ENCODE assay signal across 8 cellular contexts in the genomic region with DNA sequence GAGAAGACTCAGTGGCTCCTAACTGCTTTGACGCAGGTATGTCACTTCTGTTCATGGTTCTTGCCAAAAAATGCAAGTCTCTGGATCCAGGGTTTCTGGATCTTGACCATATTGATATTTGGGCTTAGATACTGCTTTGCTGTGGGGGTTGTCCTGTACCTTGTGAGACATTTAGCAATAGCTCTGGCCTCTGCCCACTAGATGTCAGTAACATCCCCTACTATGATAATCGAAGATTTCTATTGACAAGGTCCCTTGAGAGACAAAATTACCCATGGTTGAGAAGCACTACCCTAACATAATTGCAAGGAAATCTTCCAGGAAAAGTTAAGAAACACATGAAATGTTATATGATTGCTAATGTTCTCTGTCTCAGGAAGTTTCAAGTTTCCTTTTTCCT.
DNase-seq lines count a peak whose midpoint lies in the region; ATAC-seq, FAIRE-seq and TF ChIP-seq lines count a peak whose summit lies in the region.

No MANE protein-coding gene starts in this region.

- no peaks in the 10 kb centered on the region for H3K36me3 Mint-ChIP-seq in endodermal cell (ENCODE audit: low read depth)
- no peaks in the 10 kb centered on the region for H3K36me3 Mint-ChIP-seq in stimulated activated naive B cell treated with anti-CD40 and anti-IgM and Interleukin-4, amounts not matched to agents 10 μg/mL and 1 μg/mL and 100 μg/mL, for 72 hours

- no peak overlapping the region for H3K27ac Mint-ChIP-seq in endodermal cell
- no peak overlapping the region for H3K27ac Mint-ChIP-seq in stimulated activated naive B cell treated with anti-CD40 and anti-IgM and Interleukin-4, amounts not matched to agents 10 μg/mL and 1 μg/mL and 100 μg/mL, for 72 hours

- no peak overlapping the region for H3K4me3 Mint-ChIP-seq in endodermal cell
- no peak overlapping the region for H3K4me3 Mint-ChIP-seq in stimulated activated naive B cell treated with anti-CD40 and anti-IgM and Interleukin-4, amounts not matched to agents 10 μg/mL and 1 μg/mL and 100 μg/mL, for 72 hours

- no peak for TF ChIP-seq POLR2A in H54 (IDR thresholded peaks at IDR 0.05; ENCODE audit: low read depth, low read length)

- FAIRE-seq in H54 (lab: Jason Lieb, UNC) = peak; percentile 65

- ATAC-seq in stimulated activated naive B cell treated with anti-CD40 and anti-IgM and Interleukin-4, amounts not matched to agents 10 μg/mL and 1 μg/mL and 100 μg/mL, for 72 hours (replicated peaks) = peak; percentile 52 to 54
- ATAC-seq in HG02981 (IDR thresholded peaks at IDR 0.05; ENCODE audit: unreplicated experiment) = no peak

- intact Hi-C loops in ascending aorta (cut with DNase I) = loop anchor here (5.0 to 10.0 kb wide), 2 partner anchors 144 to 186 kb away; no protein-coding TSS in a partner anchor

- no peaks in the 10 kb centered on the region for H3K9me3 Mint-ChIP-seq in endodermal cell
- peaks cover 2 to 6% of the 10 kb centered on the region in 2 donors for H3K9me3 Mint-ChIP-seq in stimulated activated naive B cell treated with anti-CD40 and anti-IgM and Interleukin-4, amounts not matched to agents 10 μg/mL and 1 μg/mL and 100 μg/mL, for 72 hours

- H3K27me3 Mint-ChIP-seq in endodermal cell (ENCODE audit: insufficient read depth) = peaks cover 4% of the 10 kb centered on the region
- no peaks in the 10 kb centered on the region for H3K27me3 Mint-ChIP-seq in stimulated activated naive B cell treated with anti-CD40 and anti-IgM and Interleukin-4, amounts not matched to agents 10 μg/mL and 1 μg/mL and 100 μg/mL, for 72 hours

- H3K27ac ChIP-seq in endodermal cell (ENCODE audit: low read depth, low read length) (no peak overlapping the region), ascending aorta (no peak overlapping the region)

- peaks cover 9% of the 10 kb centered on the region for H3K4me1 Mint-ChIP-seq in endodermal cell
- no peaks in the 10 kb centered on the region for H3K4me1 Mint-ChIP-seq in stimulated activated naive B cell treated with anti-CD40 and anti-IgM and Interleukin-4, amounts not matched to agents 10 μg/mL and 1 μg/mL and 100 μg/mL, for 72 hours

- no peaks in the 10 kb centered on the region for H3K27me3 ChIP-seq in endodermal cell (ENCODE audit: control insufficient read depth, insufficient read depth, low read length, poor library complexity, severe bottlenecking)
- no peaks in the 10 kb centered on the region for H3K27me3 ChIP-seq in ascending aorta

- no peak overlapping the region for H3K4me3 ChIP-seq in endodermal cell (ENCODE audit: low read length)
- no peak overlapping the region for H3K4me3 ChIP-seq in ascending aorta

- H3K9me3 ChIP-seq in endodermal cell (ENCODE audit: control insufficient read depth, low read length) (peaks cover 3% of the 10 kb centered on the region), ascending aorta (no peaks in the 10 kb centered on the region)

- H3K4me1 ChIP-seq in endodermal cell (ENCODE audit: control insufficient read depth, insufficient read depth, low read length) (no peaks in the 10 kb centered on the region), ascending aorta (peaks cover 0 to 3% of the 10 kb centered on the region in 2 donors)

- 31% methylated on average over 2 of the region's 2 CpGs; no CpG with 5 or more reads in 1 of the 2 experiments for WGBS in endodermal cell (ENCODE audit: insufficient coverage in 1 of 2, insufficient read length in 1 of 2), 2 experiments

- H3K36me3 ChIP-seq in endodermal cell (ENCODE audit: control insufficient read depth, insufficient read depth, low read length) = no peaks in the 10 kb centered on the region
- H3K36me3 ChIP-seq in ascending aorta = no peaks in the 10 kb centered on the region

- DNase-seq in H54 (ENCODE audit: insufficient read length, low spot score) = peak; percentile 1
- peak; percentile 13 to 60 for DNase-seq in NCI-H446 (lab: John Stamatoyannopoulos, UW)
- DNase-seq in endodermal cell = peak; percentile 74
- no peak for DNase-seq in stimulated activated naive B cell treated with anti-CD40 and anti-IgM and Interleukin-4, amounts not matched to agents 10 μg/mL and 1 μg/mL and 100 μg/mL, for 72 hours
- no peak for DNase-seq in DMS153 (lab: John Stamatoyannopoulos, UW)
- no peak for DNase-seq in ascending aorta (ENCODE audit: low spot score in 2 of 2)

- peak; percentile 41; the same call in 1 of the 2 replicates for TF ChIP-seq CTCF in GM12874 (IDR thresholded peaks at IDR 0.05; ENCODE audit: insufficient read depth, low read depth, low read length)
- peak; percentile 88 for TF ChIP-seq CTCF in endodermal cell (conservative IDR thresholded peaks at IDR 0.05)
- TF ChIP-seq CTCF in ascending aorta (IDR thresholded peaks at IDR 0.05) = peak in 1 of 3 experiments; percentile 33

- H3K9ac ChIP-seq in endodermal cell (ENCODE audit: extremely low read depth, low read length, poor library complexity, severe bottlenecking) = no peak overlapping the region

Comparison
In these comparisons a context has a peak if more than half of its experiments do, and no peak if none do; other contexts are left out.
1. DNase-seq: peak in H54 (single experiment), NCI-H446 (2 of 2) and endodermal cell (single experiment); none in stimulated activated naive B cell treated with anti-CD40 and anti-IgM and Interleukin-4, amounts not matched to agents 10 μg/mL and 1 μg/mL and 100 μg/mL, for 72 hours (single experiment), DMS153 (single experiment) and ascending aorta (0 of 2).